8 cellular contexts compared by ENCODE assay signal in genomic region chr3:195150194-195151118, GRCh38.
DNase-seq lines count a peak whose midpoint lies in the region; ATAC-seq, FAIRE-seq and TF ChIP-seq lines count a peak whose summit lies in the region.

No MANE protein-coding gene starts in this region.

- H3K27me3 ChIP-seq in BLaER1 (no peaks in the 10 kb centered on the region), GM12878 (replicated peaks in 1 of 2; ENCODE audit: control insufficient read depth in 2 of 2, insufficient read depth in 2 of 2, low read length in 1 of 2) (no peaks in the 10 kb centered on the region), iPS-18a (ENCODE audit: control insufficient read depth, insufficient read depth, low read length) (no peaks in the 10 kb centered on the region)

- FAIRE-seq in GM12878 (lab: Jason Lieb, UNC) = no peak

- H3K36me3 ChIP-seq in BLaER1 (no peaks in the 10 kb centered on the region), GM12878 (ENCODE audit: control insufficient read depth in 2 of 2, insufficient read depth in 2 of 2, low read length in 1 of 2) (peaks cover 0 to 6% of the 10 kb centered on the region in 2 experiments; a peak in 3 of 4 replicates), iPS-18a (ENCODE audit: control insufficient read depth, low read depth, low read length) (no peaks in the 10 kb centered on the region)

- H4K20me1 ChIP-seq in BLaER1 (no peaks in the 10 kb centered on the region), GM12878 (ENCODE audit: control insufficient read depth, insufficient read depth) (no peaks in the 10 kb centered on the region)

- no peak for TF ChIP-seq EP300 in GM12878 (IDR thresholded peaks at IDR 0.05; ENCODE audit: borderline replicate concordance in 1 of 2, control insufficient read depth in 1 of 2, low read depth in 2 of 2, low read length in 2 of 2)

- H2AFZ ChIP-seq in GM12878 (ENCODE audit: control insufficient read depth, low read depth, low read length) = peak overlapping the region; percentile 31

- SMC1A ChIA-PET in GM12878 (lab: Charles Lee; ENCODE audit: uncharacterized antibody, unreplicated experiment) = interaction anchor here (0.9 to 7.3 kb wide), 17 partner anchors 10 to 478 kb away, joined by 3 to 88 read pairs (median 4); partner anchors contain the start of genes LSG1 and XXYLT1

- 8% methylated on average over 20 of the region's 20 CpGs for WGBS in GM12878 (ENCODE audit: insufficient coverage, insufficient replicate concordance, low lambda C conversion rate, missing lambda C conversion rate)

- H3K4me2 ChIP-seq in BLaER1 = peak overlapping the region; percentile 87
- H3K4me2 ChIP-seq in GM12878 (ENCODE audit: control insufficient read depth, insufficient read depth) = peak overlapping the region; percentile 99

- intact Hi-C loops in GM12878 (cut with micrococcal nuclease; ENCODE audit: unreplicated experiment) = loop anchor here (1.0 kb wide), 1 partner anchor 54 kb away; no protein-coding TSS in a partner anchor

- TSS peak; percentile 54 for BruUV-seq in GM12878 (replicated peaks; lab: Mats Ljungman, UMichigan)

- CTCF ChIA-PET in GM12878 (lab: Yijun Ruan, JAX) = interaction anchor here (0.7 to 1.8 kb wide), 15 partner anchors 18 to 479 kb away, joined by 3 to 12 read pairs (median 4); partner anchors contain the start of gene LSG1

- TF ChIP-seq RAD21 in GM12878 (IDR thresholded peaks at IDR 0.05; ENCODE audit: insufficient read depth, low read depth, low read length) = no peak

- H3K27ac ChIP-seq in BLaER1 = peak overlapping the region; percentile 81
- peak overlapping the region; percentile 91 for H3K27ac ChIP-seq in GM12878 (ENCODE audit: control insufficient read depth, insufficient read depth)
- H3K27ac ChIP-seq in iPS-18a (ENCODE audit: low read length) = peak overlapping the region; percentile 84
- H3K27ac ChIP-seq in skin epidermis = peak overlapping the region in 18 of 21 experiments; percentile 7 to 83 (median 64)

- TF ChIP-seq CTCF in GM12878 (IDR thresholded peaks at IDR 0.05 in 2 of 3, conservative IDR thresholded peaks at IDR 0.05 in 1 of 3; ENCODE audit: control insufficient read depth in 2 of 3, extremely low read depth in 1 of 3, insufficient read depth in 1 of 3, low read depth in 3 of 3, low read length in 3 of 3) = no peak

- POLR2A ChIA-PET in GM12878 (lab: Charles Lee) = interaction anchor here (0.6 to 2.2 kb wide), 16 partner anchors 9 to 667 kb away, joined by 3 to 62 read pairs (median 4); partner anchors contain the start of genes LSG1 and XXYLT1

- TF ChIP-seq POLR2A in GM12878 (IDR thresholded peaks at IDR 0.05; ENCODE audit: low read depth, low read length) = peak; percentile 47

- DNase-seq in NCI-H2196 treated with DMSO at 0.1 percent for 48 hours (lab: John Stamatoyannopoulos, UW; ENCODE audit: unreplicated experiment) (peak; percentile 95), GM12878 (ENCODE audit: low read depth, low spot score) (no peak), SKM-1 (lab: John Stamatoyannopoulos, UW; ENCODE audit: unreplicated experiment) (no peak)

- H3K4me1 ChIP-seq in BLaER1 (peaks cover 98% of the 10 kb centered on the region), GM12878 (ENCODE audit: control insufficient read depth, insufficient read depth, low read length) (peaks cover 49% of the 10 kb centered on the region), iPS-18a (ENCODE audit: control insufficient read depth, low read depth, low read length) (peaks cover 64% of the 10 kb centered on the region)

- in situ Hi-C loops in GM12878 (cut with MboI) = no loop called here

- H3K4me3 ChIP-seq in BLaER1 (peak overlapping the region; percentile 50), GM12878 (peak overlapping the region; percentile 93), iPS-18a (ENCODE audit: low read length) (peak overlapping the region; percentile 38), skin epidermis (peak overlapping the region in 2 of 7 experiments; percentile 2 to 5)

- no peaks in the 10 kb centered on the region for H3K9me3 ChIP-seq in BLaER1
- no peaks in the 10 kb centered on the region for H3K9me3 ChIP-seq in GM12878 (replicated peaks; ENCODE audit: control insufficient read depth, insufficient read depth, low read length)
- no peaks in the 10 kb centered on the region for H3K9me3 ChIP-seq in iPS-18a (ENCODE audit: control insufficient read depth, low read depth, low read length)

- H3K79me2 ChIP-seq in GM12878 (ENCODE audit: control insufficient read depth, insufficient read depth, low read length) = peaks cover 41% of the 10 kb centered on the region

- RAD21 ChIA-PET in GM12878 (lab: Charles Lee; ENCODE audit: unreplicated experiment) = interaction anchor here (0.7 to 3.2 kb wide), 15 partner anchors 11 to 478 kb away, joined by 3 to 52 read pairs (median 5); partner anchors contain the start of gene LSG1

- ATAC-seq in GM21390 (IDR thresholded peaks at IDR 0.05; ENCODE audit: unreplicated experiment) (peak; percentile 45), GM12878 (peak; percentile 66), GM21526 (IDR thresholded peaks at IDR 0.05; ENCODE audit: low FRiP score, unreplicated experiment) (no peak)

- H3K9ac ChIP-seq in BLaER1 (peak overlapping the region; percentile 70), GM12878 (ENCODE audit: control insufficient read depth, insufficient read depth, low read length) (peak overlapping the region; percentile 87), iPS-18a (ENCODE audit: low read length) (peak overlapping the region; percentile 38)

TF ChIP-seq in GM12878, 131 proteins besides CTCF, POLR2A, EP300 and RAD21 (continues in another document):
- TF ChIP-seq E2F8 (IDR thresholded peaks at IDR 0.05; ENCODE audit: low read depth, partially characterized antibody) (no peak), CEBPB (IDR thresholded peaks at IDR 0.05; ENCODE audit: borderline replicate concordance in 1 of 2, low read depth in 2 of 2, low read length in 2 of 2) (no peak), NFIC (IDR thresholded peaks at IDR 0.05; ENCODE audit: low read depth, low read length) (no peak), NRF1 (conservative IDR thresholded peaks at IDR 0.05; ENCODE audit: low read depth, low read length) (no peak), E4F1 (IDR thresholded peaks at IDR 0.05; ENCODE audit: borderline replicate concordance, partially characterized antibody) (peak; percentile 44), ZNF207 (IDR thresholded peaks at IDR 0.05; ENCODE audit: borderline replicate concordance) (no peak), JUNB (IDR thresholded peaks at IDR 0.05) (no peak), MTA2 (IDR thresholded peaks at IDR 0.05; ENCODE audit: low read depth) (peak; percentile 72), HDAC2 (IDR thresholded peaks at IDR 0.05) (no peak), HDGF (IDR thresholded peaks at IDR 0.05) (peak; percentile 100)
